In the genomic region with DNA sequence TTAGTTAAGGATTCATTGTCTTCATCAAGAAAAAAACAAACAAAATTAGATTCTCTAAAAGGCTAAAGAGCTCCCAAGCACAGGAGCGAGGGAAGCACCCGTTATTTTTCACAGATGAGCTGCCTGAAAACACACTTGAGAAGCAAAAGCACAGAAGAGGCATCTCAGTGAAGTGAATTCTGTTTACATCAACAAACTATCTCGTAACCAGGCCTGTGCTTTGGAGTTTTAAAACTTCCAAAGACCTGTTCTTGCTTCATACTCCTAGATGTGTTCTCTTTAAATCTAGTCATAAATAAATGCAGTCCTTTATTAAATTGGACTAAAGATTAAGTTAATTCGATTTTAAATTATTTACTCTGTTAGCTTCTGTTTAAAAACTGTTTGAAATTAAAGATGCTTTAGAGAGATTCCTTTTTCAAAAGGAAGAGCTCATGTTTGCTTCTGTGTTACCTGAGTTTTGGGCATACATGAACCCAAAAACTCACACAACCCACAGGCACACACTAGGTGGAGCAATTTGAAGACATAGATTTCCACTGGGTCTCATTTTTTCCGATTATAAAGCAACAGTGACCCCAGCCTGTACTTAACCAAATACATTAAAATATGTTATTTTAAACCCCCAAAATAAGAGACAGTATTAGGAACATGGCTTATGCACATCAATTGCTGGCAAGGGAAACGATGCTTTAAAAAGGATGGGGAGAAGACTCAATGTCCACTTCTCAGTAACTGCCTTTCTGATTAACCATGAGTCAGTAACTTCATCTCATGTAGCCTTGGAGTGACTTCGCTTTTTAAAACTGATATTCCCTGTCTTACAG, we compare ENCODE assay signal across 12 cellular contexts.
DNase-seq lines count a peak whose midpoint lies in the region; ATAC-seq and TF ChIP-seq lines count a peak whose summit lies in the region.
"Had no signal": no experiment of that assay in that cellular context is flagged by ENCODE, and none has a peak within 500 bp of the region (broad histone marks: within the 10 kb centered on the region; RNA-seq: fewer than 3 reads in every experiment).

No MANE protein-coding gene starts in this region.

- H3K36me3 Mint-ChIP-seq in brain, result peaks cover 7% of the 10 kb centered on the region
- peaks cover 7% of the 10 kb centered on the region for H3K36me3 Mint-ChIP-seq in osteocyte (ENCODE audit: unreplicated experiment)
- H3K36me3 Mint-ChIP-seq in activated T-cell treated with anti-CD3 and anti-CD28 coated beads, Interleukin-2, amount 50 U/mL, for 72 hours (ENCODE audit: insufficient read depth in 2 of 2), result peaks cover 2 to 4% of the 10 kb centered on the region in 2 donors

- peak overlapping the region in 1 of 5 experiments; percentile 49 for H3K27ac Mint-ChIP-seq in brain
- no peak overlapping the region for H3K27ac Mint-ChIP-seq in osteocyte (ENCODE audit: unreplicated experiment)
- no peak overlapping the region for H3K27ac Mint-ChIP-seq in activated T-cell treated with anti-CD3 and anti-CD28 coated beads, Interleukin-2, amount 50 U/mL, for 72 hours
- H3K27ac Mint-ChIP-seq: activated B cell treated with CpG ODN at 0.5 μM for 24 hours, progenitor cell of endocrine pancreas had no signal

- no peak for TF ChIP-seq POLR2A in NB4 (IDR thresholded peaks at IDR 0.05; ENCODE audit: extremely low read depth, insufficient read length)

- H3K4me3 ChIP-seq in NB4 (ENCODE audit: low read depth, low read length), result no peak overlapping the region
- H3K4me3 ChIP-seq: tibial artery had no signal

- TF ChIP-seq CTCF in NB4 (IDR thresholded peaks at IDR 0.05; ENCODE audit: low read depth, low read length) (peak; percentile 14), brain (conservative IDR thresholded peaks at IDR 0.05) (peak; percentile 57 to 62), osteocyte (IDR thresholded peaks at IDR 0.05) (peak; percentile 50)

- no peak overlapping the region for H3K4me3 Mint-ChIP-seq in brain
- no peak overlapping the region for H3K4me3 Mint-ChIP-seq in osteocyte (ENCODE audit: unreplicated experiment)
- H3K4me3 Mint-ChIP-seq in activated T-cell treated with anti-CD3 and anti-CD28 coated beads, Interleukin-2, amount 50 U/mL, for 72 hours, result no peak overlapping the region
- H3K4me3 Mint-ChIP-seq: activated B cell treated with CpG ODN at 0.5 μM for 24 hours had no signal

- peak; percentile 46 for DNase-seq in NCI-H2107 treated with DMSO at 0.1 percent for 48 hours (lab: John Stamatoyannopoulos, UW; ENCODE audit: unreplicated experiment)
- DNase-seq in NCI-H2107 (lab: John Stamatoyannopoulos, UW), result no peak
- peak; percentile 5 for DNase-seq in NB4 (ENCODE audit: low read depth)
- no peak for DNase-seq in osteocyte (ENCODE audit: extremely low spot score, unreplicated experiment)
- no peak for DNase-seq in activated T-cell treated with anti-CD3 and anti-CD28 coated beads, Interleukin-2, amount 50 U/mL, for 72 hours
- no peak for DNase-seq in effector CD4-positive, alpha-beta T cell
- DNase-seq in iPS-NIHi7 (ENCODE audit: extremely low spot score), result no peak
- DNase-seq: activated B cell treated with CpG ODN at 0.5 μM for 24 hours, left cardiac atrium, tibial artery had no signal

- H3K27me3 Mint-ChIP-seq in brain, result no peaks in the 10 kb centered on the region
- no peaks in the 10 kb centered on the region for H3K27me3 Mint-ChIP-seq in osteocyte (ENCODE audit: unreplicated experiment)
- no peaks in the 10 kb centered on the region for H3K27me3 Mint-ChIP-seq in activated T-cell treated with anti-CD3 and anti-CD28 coated beads, Interleukin-2, amount 50 U/mL, for 72 hours (ENCODE audit: low read depth)
- H3K27me3 Mint-ChIP-seq: activated B cell treated with CpG ODN at 0.5 μM for 24 hours, progenitor cell of endocrine pancreas had no signal

- no peak for ATAC-seq in activated T-cell treated with anti-CD3 and anti-CD28 coated beads, Interleukin-2, amount 50 U/mL, for 72 hours (replicated peaks in 1 of 2)

- H3K4me1 Mint-ChIP-seq in brain (peaks cover 51% of the 10 kb centered on the region), osteocyte (ENCODE audit: unreplicated experiment) (peaks cover 46% of the 10 kb centered on the region)
- peaks cover 5% of the 10 kb centered on the region for H3K4me1 Mint-ChIP-seq in activated T-cell treated with anti-CD3 and anti-CD28 coated beads, Interleukin-2, amount 50 U/mL, for 72 hours (ENCODE audit: low read depth)
- H3K4me1 Mint-ChIP-seq: activated B cell treated with CpG ODN at 0.5 μM for 24 hours had no signal

- H3K9me3 Mint-ChIP-seq in brain, result peaks cover 0 to 7% (median 3%) of the 10 kb centered on the region in 5 experiments
- peaks cover 7% of the 10 kb centered on the region for H3K9me3 Mint-ChIP-seq in osteocyte (ENCODE audit: unreplicated experiment)
- peaks cover 0 to 2% of the 10 kb centered on the region in 2 donors for H3K9me3 Mint-ChIP-seq in activated T-cell treated with anti-CD3 and anti-CD28 coated beads, Interleukin-2, amount 50 U/mL, for 72 hours

Comparison
In these comparisons a context has a peak if more than half of its experiments do, and no peak if none do; other contexts are left out.
1. DNase-seq: peak in NCI-H2107 treated with DMSO at 0.1 percent for 48 hours (single experiment) and NB4 (single experiment); none in NCI-H2107 (single experiment), osteocyte (single experiment), activated T-cell treated with anti-CD3 and anti-CD28 coated beads, Interleukin-2, amount 50 U/mL, for 72 hours (0 of 2), effector CD4-positive, alpha-beta T cell (single experiment) and iPS-NIHi7 (single experiment).
2. Peak in every context shown above with its lines, with median percentiles within 50 percentile points of each other: CTCF ChIP-seq.